ENCODE assay signal across 14 cellular contexts in genomic region chr7:44994877-44995554, GRCh38. TPM values are rescaled to one million over a fixed set of nuclear protein-coding genes. Genes with fewer than 3 reads are reported as not detected.
DNase-seq lines count a peak whose midpoint lies in the region; ATAC-seq and TF ChIP-seq lines count a peak whose summit lies in the region.
"Had no signal": no experiment of that assay in that cellular context is flagged by ENCODE, and none has a peak within 500 bp of the region (broad histone marks: within the 10 kb centered on the region; RNA-seq: fewer than 3 reads in every experiment).

No MANE protein-coding gene starts in this region.

- no peak overlapping the region for H2AFZ ChIP-seq in Loucy (ENCODE audit: low read length)

- H3K36me3 ChIP-seq in Loucy (ENCODE audit: insufficient read depth, low read length), result no peaks in the 10 kb centered on the region
- H3K36me3 ChIP-seq: breast epithelium, heart right ventricle, left lung, neutrophil had no signal

- peak overlapping the region; percentile 80 for H3K27ac Mint-ChIP-seq in activated CD4-positive, alpha-beta T cell treated with anti-CD3 and anti-CD28 coated beads, Interleukin-2, amount 10 ng/mL, durations not matched to agents 7 days and 5 days
- peak overlapping the region; percentile 84 for H3K27ac Mint-ChIP-seq in activated CD8-positive, alpha-beta T cell treated with anti-CD3 and anti-CD28 coated beads, Interleukin-2, amount 10 ng/mL, durations not matched to agents 7 days and 5 days
- H3K27ac Mint-ChIP-seq in neural crest cell (ENCODE audit: unreplicated experiment), result no peak overlapping the region

- no peaks in the 10 kb centered on the region for H4K20me1 ChIP-seq in Loucy (ENCODE audit: insufficient read depth, low read length, poor library complexity, severe bottlenecking)

- CTCF ChIA-PET in activated CD4-positive, alpha-beta T cell treated with anti-CD3 and anti-CD28 coated beads, Interleukin-2, amount 10 ng/mL, durations not matched to agents 7 days and 5 days (lab: Charles Lee), result interaction anchor here (0.9 to 1.7 kb wide), 4 partner anchors 10 to 41 kb away, joined by 3 to 5 read pairs (median 3); partner anchors contain the start of gene MYO1G
- CTCF ChIA-PET in activated CD8-positive, alpha-beta T cell treated with anti-CD3 and anti-CD28 coated beads, Interleukin-2, amount 10 ng/mL, durations not matched to agents 7 days and 5 days (lab: Charles Lee), result interaction anchor here (9.1 kb wide), 1 partner anchor 21 kb away, joined by 111 read pairs; no protein-coding TSS in a partner anchor

- DNase-seq in activated CD4-positive, alpha-beta T cell treated with anti-CD3 and anti-CD28 coated beads, Interleukin-2, amount 10 ng/mL, durations not matched to agents 7 days and 5 days, result peak; percentile 26
- no peak for DNase-seq in activated CD4-positive, alpha-beta T cell treated with anti-CD3 and anti-CD28 coated beads for 4 hours
- no peak for DNase-seq in activated CD8-positive, alpha-beta T cell treated with anti-CD3 and anti-CD28 coated beads, Interleukin-2, amount 10 ng/mL, durations not matched to agents 7 days and 5 days
- DNase-seq in neural crest cell (ENCODE audit: low read depth, low spot score), result no peak
- DNase-seq in GM03348 (ENCODE audit: low spot score), result no peak
- DNase-seq in NCI-H82 treated with DMSO at 0.1 percent for 48 hours (lab: John Stamatoyannopoulos, UW; ENCODE audit: unreplicated experiment), result no peak
- DNase-seq in HuH-7 (ENCODE audit: low spot score), result no peak
- DNase-seq: activated CD8-positive, alpha-beta memory T cell treated with anti-CD3 and anti-CD28 coated beads, Interleukin-2, amount 50 U/mL, for 4 hours; DMS79 treated with DMSO at 0.1 percent for 48 hours; heart right ventricle had no signal

- H3K4me1 ChIP-seq in Loucy (ENCODE audit: insufficient read depth, low read length, poor library complexity, severe bottlenecking), result peaks cover 72% of the 10 kb centered on the region
- H3K4me1 ChIP-seq: breast epithelium had no signal

- H3F3A ChIP-seq in Loucy (ENCODE audit: low read depth), result peaks cover 28% of the 10 kb centered on the region

- POLR2A ChIA-PET in activated CD4-positive, alpha-beta T cell treated with anti-CD3 and anti-CD28 coated beads, Interleukin-2, amount 10 ng/mL, durations not matched to agents 7 days and 5 days (lab: Charles Lee), result no interaction called here
- POLR2A ChIA-PET in activated CD8-positive, alpha-beta T cell treated with anti-CD3 and anti-CD28 coated beads, Interleukin-2, amount 10 ng/mL, durations not matched to agents 7 days and 5 days (lab: Charles Lee), result interaction anchor here (0.7 to 11.7 kb wide), 4 partner anchors 9 to 110 kb away, joined by 3 to 234 read pairs (median 10); partner anchors contain the start of gene MYO1G

- H3K27me3 ChIP-seq in Loucy (ENCODE audit: insufficient read depth, low read length, poor library complexity, severe bottlenecking), result no peaks in the 10 kb centered on the region
- H3K27me3 ChIP-seq: breast epithelium, heart right ventricle, left lung, neutrophil had no signal

- no peaks in the 10 kb centered on the region for H3K9me2 ChIP-seq in Loucy (replicated peaks; ENCODE audit: low read depth, low read length)

- H3K4me3 Mint-ChIP-seq in activated CD4-positive, alpha-beta T cell treated with anti-CD3 and anti-CD28 coated beads, Interleukin-2, amount 10 ng/mL, durations not matched to agents 7 days and 5 days, result peak overlapping the region; percentile 23
- H3K4me3 Mint-ChIP-seq in activated CD8-positive, alpha-beta T cell treated with anti-CD3 and anti-CD28 coated beads, Interleukin-2, amount 10 ng/mL, durations not matched to agents 7 days and 5 days, result peak overlapping the region; percentile 39
- peak overlapping the region; percentile 8 for H3K4me3 Mint-ChIP-seq in neural crest cell

- H3K36me3 Mint-ChIP-seq in activated CD4-positive, alpha-beta T cell treated with anti-CD3 and anti-CD28 coated beads, Interleukin-2, amount 10 ng/mL, durations not matched to agents 7 days and 5 days (ENCODE audit: low read depth), result peaks cover 16% of the 10 kb centered on the region
- H3K36me3 Mint-ChIP-seq in activated CD8-positive, alpha-beta T cell treated with anti-CD3 and anti-CD28 coated beads, Interleukin-2, amount 10 ng/mL, durations not matched to agents 7 days and 5 days (ENCODE audit: low read depth), result peaks cover 5% of the 10 kb centered on the region
- H3K36me3 Mint-ChIP-seq in neural crest cell (ENCODE audit: low read depth), result no peaks in the 10 kb centered on the region

- H3K79me2 ChIP-seq in Loucy (ENCODE audit: insufficient read depth, low read length), result peaks cover 22% of the 10 kb centered on the region

- peak overlapping the region; percentile 84 for H3K4me2 ChIP-seq in Loucy (ENCODE audit: low read depth, low read length, poor library complexity, severe bottlenecking)

- peak overlapping the region; percentile 67 for H3K4me3 ChIP-seq in Loucy (ENCODE audit: low read length, poor library complexity, severe bottlenecking)
- H3K4me3 ChIP-seq: breast epithelium, heart right ventricle, left lung had no signal

- no peak for ATAC-seq in activated CD8-positive, alpha-beta T cell treated with anti-CD3 and anti-CD28 coated beads, Interleukin-2, amount 10 ng/mL, durations not matched to agents 7 days and 5 days
- ATAC-seq: heart right ventricle, left lung had no signal

- H3K9me3 ChIP-seq in Loucy (ENCODE audit: insufficient read depth, low read depth, low read length), result no peaks in the 10 kb centered on the region
- H3K9me3 ChIP-seq: breast epithelium, heart right ventricle, left lung, neutrophil had no signal

- H3K27me3 Mint-ChIP-seq in activated CD4-positive, alpha-beta T cell treated with anti-CD3 and anti-CD28 coated beads, Interleukin-2, amount 10 ng/mL, durations not matched to agents 7 days and 5 days, result no peaks in the 10 kb centered on the region
- H3K27me3 Mint-ChIP-seq in activated CD8-positive, alpha-beta T cell treated with anti-CD3 and anti-CD28 coated beads, Interleukin-2, amount 10 ng/mL, durations not matched to agents 7 days and 5 days (ENCODE audit: low read depth), result no peaks in the 10 kb centered on the region
- H3K27me3 Mint-ChIP-seq in neural crest cell (ENCODE audit: low read depth), result no peaks in the 10 kb centered on the region

- H3K9ac ChIP-seq in Loucy (ENCODE audit: low read depth, low read length, poor library complexity, severe bottlenecking), result peak overlapping the region; percentile 84

- TF ChIP-seq CTCF in Loucy (conservative IDR thresholded peaks at IDR 0.05; ENCODE audit: low read length), result no peak
- TF ChIP-seq CTCF in neural crest cell (conservative IDR thresholded peaks at IDR 0.05), result no peak

- peaks cover 52% of the 10 kb centered on the region for H3K4me1 Mint-ChIP-seq in activated CD4-positive, alpha-beta T cell treated with anti-CD3 and anti-CD28 coated beads, Interleukin-2, amount 10 ng/mL, durations not matched to agents 7 days and 5 days
- H3K4me1 Mint-ChIP-seq in activated CD8-positive, alpha-beta T cell treated with anti-CD3 and anti-CD28 coated beads, Interleukin-2, amount 10 ng/mL, durations not matched to agents 7 days and 5 days (ENCODE audit: low read depth), result peaks cover 37% of the 10 kb centered on the region
- H3K4me1 Mint-ChIP-seq in neural crest cell, result peaks cover 21% of the 10 kb centered on the region

- H3K9me3 Mint-ChIP-seq in activated CD4-positive, alpha-beta T cell treated with anti-CD3 and anti-CD28 coated beads, Interleukin-2, amount 10 ng/mL, durations not matched to agents 7 days and 5 days, result peaks cover 6% of the 10 kb centered on the region
- H3K9me3 Mint-ChIP-seq in activated CD8-positive, alpha-beta T cell treated with anti-CD3 and anti-CD28 coated beads, Interleukin-2, amount 10 ng/mL, durations not matched to agents 7 days and 5 days (ENCODE audit: insufficient read depth), result no peaks in the 10 kb centered on the region
- no peaks in the 10 kb centered on the region for H3K9me3 Mint-ChIP-seq in neural crest cell

RNA-seq across cellular contexts. Expression of gene CCM2, which starts 5.0 kb away (rescaled TPM):
- total RNA-seq in activated CD4-positive, alpha-beta T cell treated with anti-CD3 and anti-CD28 coated beads, Interleukin-2, amount 10 ng/mL, durations not matched to agents 7 days and 5 days, result 100 to 1,000 TPM; 134 TPM
- total RNA-seq in activated CD8-positive, alpha-beta T cell treated with anti-CD3 and anti-CD28 coated beads, Interleukin-2, amount 10 ng/mL, durations not matched to agents 7 days and 5 days, result 10 to 100 TPM; 99.6 to 99.9 TPM
- 35.7 and 39.0 TPM in 2 replicates for total RNA-seq in neural crest cell

RNA-seq across cellular contexts. Expression of gene MYO1G, which starts 16.2 kb away (rescaled TPM):
- 100 to 1,000 TPM; 414 to 457 TPM for total RNA-seq in activated CD4-positive, alpha-beta T cell treated with anti-CD3 and anti-CD28 coated beads, Interleukin-2, amount 10 ng/mL, durations not matched to agents 7 days and 5 days
- total RNA-seq in activated CD8-positive, alpha-beta T cell treated with anti-CD3 and anti-CD28 coated beads, Interleukin-2, amount 10 ng/mL, durations not matched to agents 7 days and 5 days, result 100 to 1,000 TPM; 435 to 453 TPM
- total RNA-seq in neural crest cell, result 0.49 and 0.64 TPM in 2 replicates

Comparison
In these comparisons a context has a peak if more than half of its experiments do, and no peak if none do; other contexts are left out.
1. RNA of gene MYO1G, which starts 16.2 kb away (total RNA-seq): 414 to 457 TPM in activated CD4-positive, alpha-beta T cell treated with anti-CD3 and anti-CD28 coated beads, Interleukin-2, amount 10 ng/mL, durations not matched to agents 7 days and 5 days and 435 to 453 TPM in activated CD8-positive, alpha-beta T cell treated with anti-CD3 and anti-CD28 coated beads, Interleukin-2, amount 10 ng/mL, durations not matched to agents 7 days and 5 days; 0.49 to 0.64 TPM in neural crest cell; every median in the first group is over 100 times any median in the second.
2. Peak in every context shown above with its lines, with median percentiles within 50 percentile points of each other: H3K4me3 Mint-ChIP-seq.